Comparison of ENCODE assay signal across 15 cellular contexts in genomic region chr1:9927259-9927658, GRCh38. TPM values are rescaled to one million over a fixed set of nuclear protein-coding genes. Genes with fewer than 3 reads are reported as not detected.
DNase-seq lines count a peak whose midpoint lies in the region; ATAC-seq, FAIRE-seq and TF ChIP-seq lines count a peak whose summit lies in the region.
"Had no signal": no experiment of that assay in that cellular context is flagged by ENCODE, and none has a peak within 500 bp of the region (broad histone marks: within the 10 kb centered on the region; RNA-seq: fewer than 3 reads in every experiment).

No MANE protein-coding gene starts in this region.

- H3K9me3 ChIP-seq in IMR-90 (ENCODE audit: control insufficient read depth, insufficient read depth, low read length) (no peaks in the 10 kb centered on the region), endodermal cell (ENCODE audit: control insufficient read depth, low read length) (no peaks in the 10 kb centered on the region), neuronal stem cell (replicated peaks in 1 of 2; ENCODE audit: control insufficient read depth in 2 of 2, insufficient read depth in 1 of 2, low read depth in 1 of 2, low read length in 2 of 2) (no peaks in the 10 kb centered on the region), small intestine (ENCODE audit: control insufficient read depth, low read depth) (no peaks in the 10 kb centered on the region)
- H3K9me3 ChIP-seq: A549 had no signal

- H3K9ac ChIP-seq in IMR-90 (ENCODE audit: low read depth, low read length) (no peak overlapping the region), endodermal cell (ENCODE audit: extremely low read depth, low read length, poor library complexity, severe bottlenecking) (no peak overlapping the region), neuronal stem cell (ENCODE audit: low read depth, low read length, poor library complexity) (no peak overlapping the region)
- H3K9ac ChIP-seq: GM23248 had no signal

- no peak overlapping the region for H4K91ac ChIP-seq in IMR-90 (ENCODE audit: insufficient read depth, low read depth, low read length)
- no peak overlapping the region for H4K91ac ChIP-seq in neuronal stem cell (ENCODE audit: low read depth, low read length, poor library complexity)

- H2AK5ac ChIP-seq in IMR-90 (ENCODE audit: low read depth, low read length) (no peak overlapping the region), neuronal stem cell (ENCODE audit: low read depth, low read length) (no peak overlapping the region)

- in situ Hi-C loops in IMR-90 (cut with MboI; ENCODE audit: low sequenced_read_pairs), result no loop called here

- H2AK9ac ChIP-seq in IMR-90 (replicated peaks; ENCODE audit: low read depth, low read length, poor library complexity), result no peak overlapping the region

- H2BK5ac ChIP-seq in IMR-90 (ENCODE audit: low read depth, low read length, poor library complexity, severe bottlenecking), result no peak overlapping the region
- no peak overlapping the region for H2BK5ac ChIP-seq in neuronal stem cell (ENCODE audit: low read length)

- H3K14ac ChIP-seq in IMR-90 (replicated peaks; ENCODE audit: low read depth, low read length) (no peak overlapping the region), neuronal stem cell (ENCODE audit: low read length) (no peak overlapping the region)

- no peak for FAIRE-seq in small intestine (lab: Jason Lieb, UNC)
- FAIRE-seq: A549 had no signal

- H3K4me1 Mint-ChIP-seq in endodermal cell, result peaks cover 53% of the 10 kb centered on the region
- H3K4me1 Mint-ChIP-seq in effector memory CD8-positive, alpha-beta T cell (ENCODE audit: low read depth in 2 of 2), result no peaks in the 10 kb centered on the region

- H3K4ac ChIP-seq in IMR-90 (ENCODE audit: low read depth, low read length) (no peak overlapping the region), neuronal stem cell (ENCODE audit: low read length) (no peak overlapping the region)

- H3K4me1 ChIP-seq in IMR-90 (ENCODE audit: control insufficient read depth, insufficient read depth, low read length), result no peaks in the 10 kb centered on the region
- peaks cover 8% of the 10 kb centered on the region for H3K4me1 ChIP-seq in endodermal cell (ENCODE audit: control insufficient read depth, insufficient read depth, low read length)
- H3K4me1 ChIP-seq in neuronal stem cell (ENCODE audit: control insufficient read depth in 2 of 2, insufficient read depth in 1 of 2, low read depth in 1 of 2, low read length in 2 of 2), result peaks cover 11 to 40% of the 10 kb centered on the region in 2 donors
- H3K4me1 ChIP-seq in small intestine (ENCODE audit: control insufficient read depth in 2 of 2, insufficient read depth in 1 of 2, low read depth in 1 of 2, low read length in 1 of 2), result no peaks in the 10 kb centered on the region
- H3K4me1 ChIP-seq: A549 had no signal

- intact Hi-C loops in IMR-90 (cut with micrococcal nuclease), result no loop called here

- no peak overlapping the region for H4K5ac ChIP-seq in IMR-90 (ENCODE audit: low read depth, low read length)

- peak overlapping the region; percentile 85 for H3K27ac Mint-ChIP-seq in endodermal cell
- no peak overlapping the region for H3K27ac Mint-ChIP-seq in effector memory CD8-positive, alpha-beta T cell

- no peaks in the 10 kb centered on the region for H4K20me1 ChIP-seq in IMR-90 (ENCODE audit: insufficient read depth, low read length)

- POLR2A ChIA-PET in IMR-90 (lab: Charles Lee; ENCODE audit: unreplicated experiment), result no interaction called here

- no peak overlapping the region for H2BK12ac ChIP-seq in neuronal stem cell (ENCODE audit: low read length)

- TF ChIP-seq CTCF in GM12865 (IDR thresholded peaks at IDR 0.05; ENCODE audit: insufficient read depth, low read depth, low read length, missing control alignments) (no peak), IMR-90 (conservative IDR thresholded peaks at IDR 0.05; ENCODE audit: low read depth, low read length) (no peak), endodermal cell (conservative IDR thresholded peaks at IDR 0.05) (no peak)

- H3K56ac ChIP-seq in IMR-90 (ENCODE audit: extremely low read depth, insufficient read depth, low read length), result no peak overlapping the region

- H3K4me3 Mint-ChIP-seq in endodermal cell, result no peak overlapping the region
- no peak overlapping the region for H3K4me3 Mint-ChIP-seq in effector memory CD8-positive, alpha-beta T cell

- H3K23ac ChIP-seq in IMR-90 (ENCODE audit: low read depth, low read length) (no peak overlapping the region), neuronal stem cell (ENCODE audit: low read depth, low read length, poor library complexity) (no peak overlapping the region)

- no peak overlapping the region for H2BK120ac ChIP-seq in IMR-90 (ENCODE audit: low read depth, low read length)
- no peak overlapping the region for H2BK120ac ChIP-seq in neuronal stem cell (ENCODE audit: low read depth, low read length)

- DNase-seq in GM12865 (ENCODE audit: low read depth) (peak; percentile 47), IMR-90 (no peak), endodermal cell (peak; percentile 56), neuronal stem cell (ENCODE audit: low spot score) (no peak), SK-N-DZ (ENCODE audit: low spot score) (no peak), small intestine (no peak)
- no peak for DNase-seq in effector memory CD8-positive, alpha-beta T cell
- no peak for DNase-seq in stimulated activated CD4-positive, alpha-beta T cell treated with anti-CD3 and anti-CD28 coated beads, Interleukin-2, amount 100 ng/mL, for 24 hours
- DNase-seq: C1 segment of cervical spinal cord; GM23248; NCI-H187; NCI-H69; NK-92 treated with Interleukin-12 subunit alpha and Interleukin-12 subunit beta, amount 100 ng/mL, for 24 hours; SHP77 had no signal

- no peak overlapping the region for H3K18ac ChIP-seq in IMR-90 (ENCODE audit: low read depth, low read length)
- no peak overlapping the region for H3K18ac ChIP-seq in neuronal stem cell (ENCODE audit: low read length)

- no peak overlapping the region for H4K8ac ChIP-seq in IMR-90 (ENCODE audit: low read depth in 2 of 2, low read length in 2 of 2)
- no peak overlapping the region for H4K8ac ChIP-seq in neuronal stem cell (ENCODE audit: low read depth, low read length)

- no peak for TF ChIP-seq POLR2A in IMR-90 (IDR thresholded peaks at IDR 0.05; ENCODE audit: low read depth, low read length)

- H3K27me3 ChIP-seq in IMR-90 (ENCODE audit: control insufficient read depth, insufficient read depth, low read length) (no peaks in the 10 kb centered on the region), endodermal cell (ENCODE audit: control insufficient read depth, insufficient read depth, low read length, poor library complexity, severe bottlenecking) (no peaks in the 10 kb centered on the region), neuronal stem cell (ENCODE audit: control insufficient read depth in 3 of 3, insufficient read depth in 3 of 3, low read depth in 1 of 3, low read length in 3 of 3) (no peaks in the 10 kb centered on the region), small intestine (ENCODE audit: control insufficient read depth in 2 of 2, insufficient read depth in 2 of 2, low read length in 2 of 2) (no peaks in the 10 kb centered on the region)

- H3K36me3 Mint-ChIP-seq in endodermal cell (ENCODE audit: low read depth), result peaks cover 14% of the 10 kb centered on the region
- peaks cover 50% of the 10 kb centered on the region for H3K36me3 Mint-ChIP-seq in effector memory CD8-positive, alpha-beta T cell (ENCODE audit: insufficient read depth)

- ATAC-seq in IMR-90 (ENCODE audit: low read depth), result no peak
- no peak for ATAC-seq in effector memory CD8-positive, alpha-beta T cell (replicated peaks)
- ATAC-seq: A549 had no signal

- H3K27ac ChIP-seq in IMR-90 (ENCODE audit: insufficient read depth, low read length), result no peak overlapping the region
- H3K27ac ChIP-seq in endodermal cell (ENCODE audit: low read depth, low read length), result peak overlapping the region; percentile 53
- peak overlapping the region; percentile 71 for H3K27ac ChIP-seq in neuronal stem cell (replicated peaks; ENCODE audit: low read length)
- H3K27ac ChIP-seq in small intestine (ENCODE audit: low read depth in 1 of 2, low read length in 1 of 2), result no peak overlapping the region
- H3K27ac ChIP-seq: A549, GM23248 had no signal

- no peak overlapping the region for H2BK20ac ChIP-seq in IMR-90 (ENCODE audit: low read depth, low read length)

- H3K36me3 ChIP-seq in IMR-90 (ENCODE audit: control insufficient read depth, insufficient read depth, low read length), result peaks cover 9% of the 10 kb centered on the region
- H3K36me3 ChIP-seq in endodermal cell (ENCODE audit: control insufficient read depth, insufficient read depth, low read length), result peaks cover 17% of the 10 kb centered on the region
- H3K36me3 ChIP-seq in neuronal stem cell (replicated peaks in 1 of 2; ENCODE audit: control insufficient read depth in 2 of 2, insufficient read depth in 2 of 2, low read length in 2 of 2), result peaks cover 2 to 27% of the 10 kb centered on the region in 2 donors
- peaks cover 4 to 14% of the 10 kb centered on the region in 2 donors for H3K36me3 ChIP-seq in small intestine (ENCODE audit: control insufficient read depth in 2 of 2, insufficient read depth in 2 of 2, low read length in 2 of 2)

- H3K4me3 ChIP-seq in GM12865 (ENCODE audit: low read depth, low read length) (no peak overlapping the region), IMR-90 (ENCODE audit: insufficient read depth, low read depth, low read length) (no peak overlapping the region), endodermal cell (ENCODE audit: low read length) (no peak overlapping the region), neuronal stem cell (ENCODE audit: low read length in 2 of 2) (no peak overlapping the region), small intestine (ENCODE audit: low read depth in 1 of 2, low read length in 2 of 2) (no peak overlapping the region)
- H3K4me3 ChIP-seq: A549, GM23248 had no signal

- no peak overlapping the region for H3K4me2 ChIP-seq in IMR-90 (ENCODE audit: low read depth, low read length)
- no peak overlapping the region for H3K4me2 ChIP-seq in neuronal stem cell (ENCODE audit: insufficient read depth, low read length, poor library complexity, severe bottlenecking)
- H3K4me2 ChIP-seq: A549 had no signal

- TF ChIP-seq RAD21 in IMR-90 (IDR thresholded peaks at IDR 0.05; ENCODE audit: low read length), result no peak

- BruUV-seq in IMR-90 (replicated peaks; lab: Mats Ljungman, UMichigan), result TSS peak; percentile 56

- no peaks in the 10 kb centered on the region for H3K9me3 Mint-ChIP-seq in endodermal cell
- H3K9me3 Mint-ChIP-seq in effector memory CD8-positive, alpha-beta T cell, result no peaks in the 10 kb centered on the region

- H3K79me1 ChIP-seq in IMR-90 (ENCODE audit: low read depth in 1 of 2, low read length in 2 of 2) (no peaks in the 10 kb centered on the region), neuronal stem cell (ENCODE audit: low read depth, low read length) (no peaks in the 10 kb centered on the region)

- WGBS in IMR-90 (ENCODE audit: extremely low coverage in 2 of 2, insufficient read length in 1 of 2), 2 experiments, result no CpG with 5 or more reads among the region's 5 CpGs
- 80 to 88% methylated on average over 4 to 5 of the region's 5 CpGs for WGBS in endodermal cell (ENCODE audit: insufficient coverage in 1 of 2, insufficient read length in 1 of 2), 2 experiments
- whole genome bisulfite sequencing in neuronal stem cell (ENCODE audit: extremely low coverage in 2 of 2, insufficient read length in 2 of 2, insufficient replicate concordance in 1 of 2), 2 donors, result no CpG with 5 or more reads among the region's 5 CpGs
- 86 to 94% (median 86%) methylated on average over 5 of the region's 5 CpGs for whole genome bisulfite sequencing in small intestine, 3 donors

- H2BK15ac ChIP-seq in IMR-90 (ENCODE audit: low read depth, low read length), result no peak overlapping the region
- H2BK15ac ChIP-seq in neuronal stem cell (ENCODE audit: low read length), result no peak overlapping the region

- H2AFZ ChIP-seq in IMR-90 (replicated peaks; ENCODE audit: low read length, poor library complexity), result no peak overlapping the region
- H2AFZ ChIP-seq in neuronal stem cell (ENCODE audit: low read length), result no peak overlapping the region
- H2AFZ ChIP-seq: GM23248 had no signal

- CTCF ChIA-PET in IMR-90 (lab: Yijun Ruan, JAX), result no interaction called here

- dilution Hi-C loops in IMR-90 (cut with HindIII; ENCODE audit: low sequenced_read_pairs, unreplicated experiment), result no loop called here

- no peaks in the 10 kb centered on the region for H3K27me3 Mint-ChIP-seq in endodermal cell (ENCODE audit: insufficient read depth)
- no peaks in the 10 kb centered on the region for H3K27me3 Mint-ChIP-seq in effector memory CD8-positive, alpha-beta T cell

- no peaks in the 10 kb centered on the region for H3K9me1 ChIP-seq in IMR-90 (ENCODE audit: insufficient read depth, low read length)

RNA-seq across cellular contexts. Expression of gene LZIC, which starts 15.9 kb away (rescaled TPM):
- total RNA-seq in IMR-90 (2012; rRNA removed), result 19.0 and 37.2 TPM in 2 replicates
- 8.7 and 11.6 TPM in 2 replicates for polyA plus RNA-seq in IMR-90 (2012; rRNA removed)
- 1.5 and 2.7 TPM in 2 replicates for polyA plus RNA-seq in IMR-90 (2012; cell fraction: cytosol; rRNA removed)
- 0.40 and 4.7 TPM in 2 replicates for polyA plus RNA-seq in IMR-90 (2012; cell fraction: nucleus; rRNA removed; ENCODE audit: low replicate concordance)
- 10 to 100 TPM; 27.7 to 40.0 TPM for total RNA-seq in endodermal cell
- polyA plus RNA-seq in endodermal cell (2013, experiment 1 of 2), result 35.3 TPM
- polyA plus RNA-seq in endodermal cell (2013, experiment 2 of 2), result 36.4 TPM
- polyA plus RNA-seq in neuronal stem cell (2013, experiment 1 of 2), result 36.6 TPM
- polyA plus RNA-seq in neuronal stem cell (2013, experiment 2 of 2), result 38.1 TPM
- polyA plus RNA-seq in SK-N-DZ (2014; cell fraction: cytosol; rRNA removed), result 31.1 and 37.4 TPM in 2 replicates
- 16.3 and 19.9 TPM in 2 replicates for polyA plus RNA-seq in SK-N-DZ (2014; cell fraction: nucleus; rRNA removed)
- polyA plus RNA-seq in small intestine, result 10 to 100 TPM; 26.7 to 33.1 (median 30.5) TPM

RNA-seq across cellular contexts. Expression of gene NMNAT1, which starts 16.0 kb away (rescaled TPM):
- 11.7 and 11.9 TPM in 2 replicates for total RNA-seq in IMR-90 (2012; rRNA removed)
- polyA plus RNA-seq in IMR-90 (2012; rRNA removed), result 7.8 and 9.1 TPM in 2 replicates
- polyA plus RNA-seq in IMR-90 (2012; cell fraction: cytosol; rRNA removed), result 3.7 and 4.9 TPM in 2 replicates
- 3.2 and 7.2 TPM in 2 replicates for polyA plus RNA-seq in IMR-90 (2012; cell fraction: nucleus; rRNA removed; ENCODE audit: low replicate concordance)
- total RNA-seq in endodermal cell, result 1 to 10 TPM; 5.4 to 7.9 TPM
- 7.5 TPM for polyA plus RNA-seq in endodermal cell (2013, experiment 1 of 2)
- 8.7 TPM for polyA plus RNA-seq in endodermal cell (2013, experiment 2 of 2)
- polyA plus RNA-seq in neuronal stem cell (2013, experiment 1 of 2), result 9.0 TPM
- 7.7 TPM for polyA plus RNA-seq in neuronal stem cell (2013, experiment 2 of 2)
- 3.0 and 3.8 TPM in 2 replicates for polyA plus RNA-seq in SK-N-DZ (2014; cell fraction: cytosol; rRNA removed)
- polyA plus RNA-seq in SK-N-DZ (2014; cell fraction: nucleus; rRNA removed), result 3.1 and 6.1 TPM in 2 replicates
- polyA plus RNA-seq in small intestine, result 10 to 100 TPM in 2 of 3 donors, 1 to 10 TPM in 1; 6.5 to 12.7 (median 12.1) TPM

RNA-seq across cellular contexts. Expression of gene CTNNBIP1, which starts 17.2 kb away (rescaled TPM):
- 24.7 and 41.9 TPM in 2 replicates for total RNA-seq in IMR-90 (2012; rRNA removed)
- 28.4 and 28.5 TPM in 2 replicates for polyA plus RNA-seq in IMR-90 (2012; rRNA removed)
- polyA plus RNA-seq in IMR-90 (2012; cell fraction: cytosol; rRNA removed), result 11.9 and 21.4 TPM in 2 replicates
- 15.7 and 18.8 TPM in 2 replicates for polyA plus RNA-seq in IMR-90 (2012; cell fraction: nucleus; rRNA removed; ENCODE audit: low replicate concordance)
- 10 to 100 TPM; 65.0 to 69.5 TPM for total RNA-seq in endodermal cell
- 64.0 TPM for polyA plus RNA-seq in endodermal cell (2013, experiment 1 of 2)
- 59.8 TPM for polyA plus RNA-seq in endodermal cell (2013, experiment 2 of 2)
- 123 TPM for polyA plus RNA-seq in neuronal stem cell (2013, experiment 1 of 2)
- 121 TPM for polyA plus RNA-seq in neuronal stem cell (2013, experiment 2 of 2)
- polyA plus RNA-seq in SK-N-DZ (2014; cell fraction: cytosol; rRNA removed), result 23.0 and 30.9 TPM in 2 replicates
- 14.2 and 17.4 TPM in 2 replicates for polyA plus RNA-seq in SK-N-DZ (2014; cell fraction: nucleus; rRNA removed)
- 10 to 100 TPM; 20.3 to 24.8 (median 24.0) TPM for polyA plus RNA-seq in small intestine

Comparison
In these comparisons a context has a peak if more than half of its experiments do, and no peak if none do; other contexts are left out.
1. DNase-seq: peak in GM12865 (single experiment) and endodermal cell (single experiment); none in IMR-90 (single experiment), neuronal stem cell (single experiment), effector memory CD8-positive, alpha-beta T cell (0 of 3), stimulated activated CD4-positive, alpha-beta T cell treated with anti-CD3 and anti-CD28 coated beads, Interleukin-2, amount 100 ng/mL, for 24 hours (0 of 2), SK-N-DZ (single experiment) and small intestine (single experiment).
2. H3K27ac ChIP-seq: peak in endodermal cell (single experiment) and neuronal stem cell (single experiment); none in IMR-90 (single experiment) and small intestine (0 of 2).